Comparison of ENCODE assay signal across 17 cellular contexts in the genomic region with DNA sequence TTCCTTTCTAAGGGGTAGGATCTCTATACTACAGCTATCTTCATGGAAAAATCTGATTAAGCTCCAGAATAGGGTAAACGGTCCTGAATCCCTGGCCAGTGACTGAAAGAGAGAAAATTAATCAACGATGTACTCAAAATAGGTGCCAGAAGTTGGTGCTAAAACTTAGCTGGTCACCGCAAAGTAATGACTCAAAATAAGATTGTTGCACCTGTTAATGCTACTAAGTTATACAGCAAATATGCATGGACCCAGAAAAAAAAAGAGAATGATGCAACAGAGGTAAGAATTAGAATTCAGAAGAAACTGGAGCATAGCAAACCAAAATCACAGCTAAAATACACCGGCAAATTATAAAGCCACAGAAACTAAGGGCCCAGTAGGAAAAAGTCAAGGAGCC.
DNase-seq lines count a peak whose midpoint lies in the region; ATAC-seq and TF ChIP-seq lines count a peak whose summit lies in the region.
"Had no signal": no experiment of that assay in that cellular context is flagged by ENCODE, and none has a peak within 500 bp of the region (broad histone marks: within the 10 kb centered on the region; RNA-seq: fewer than 3 reads in every experiment).

No MANE protein-coding gene starts in this region.

- H3K4me3 ChIP-seq in brain microvascular endothelial cell (ENCODE audit: low read depth, low read length) (no peak overlapping the region), SJCRH30 (no peak overlapping the region)
- H3K4me3 ChIP-seq: left lung, ovary, thyroid gland had no signal

- H3K27me3 ChIP-seq in brain microvascular endothelial cell (replicated peaks) = no peaks in the 10 kb centered on the region
- no peaks in the 10 kb centered on the region for H3K27me3 ChIP-seq in SJCRH30
- H3K27me3 ChIP-seq: left lung, ovary, thyroid gland had no signal

- ATAC-seq in GM19023 (IDR thresholded peaks at IDR 0.05; ENCODE audit: unreplicated experiment) = peak; percentile 67
- ATAC-seq in GM21717 (IDR thresholded peaks at IDR 0.05; ENCODE audit: unreplicated experiment) = peak; percentile 80
- peak; percentile 51 for ATAC-seq in HG03060 (IDR thresholded peaks at IDR 0.05; ENCODE audit: low read depth, unreplicated experiment)
- ATAC-seq: activated CD8-positive, alpha-beta T cell treated with anti-CD3 and anti-CD28 coated beads, Interleukin-2, amount 10 ng/mL, durations not matched to agents 7 days and 5 days; left lung had no signal

- no peaks in the 10 kb centered on the region for H3K4me1 ChIP-seq in SJCRH30
- H3K4me1 ChIP-seq: left lung, thyroid gland had no signal

- H3K4me1 Mint-ChIP-seq in nephron progenitor cell = peaks cover 15% of the 10 kb centered on the region
- H3K4me1 Mint-ChIP-seq: central memory CD8-positive, alpha-beta T cell; IgD-negative memory B cell had no signal

- no peak for TF ChIP-seq CTCF in brain microvascular endothelial cell (IDR thresholded peaks at IDR 0.05; ENCODE audit: low read depth, low read length, missing control alignments)
- no peak for TF ChIP-seq CTCF in nephron progenitor cell (IDR thresholded peaks at IDR 0.05)

- H3K9me3 ChIP-seq in SJCRH30 (replicated peaks) = no peaks in the 10 kb centered on the region
- H3K9me3 ChIP-seq: left lung, ovary, thyroid gland had no signal

- no peak overlapping the region for H3K4me3 Mint-ChIP-seq in nephron progenitor cell
- H3K4me3 Mint-ChIP-seq: activated CD8-positive, alpha-beta T cell treated with anti-CD3 and anti-CD28 coated beads, Interleukin-2, amount 10 ng/mL, durations not matched to agents 7 days and 5 days; central memory CD8-positive, alpha-beta T cell; IgD-negative memory B cell had no signal

- no peaks in the 10 kb centered on the region for H3K9me3 Mint-ChIP-seq in nephron progenitor cell
- H3K9me3 Mint-ChIP-seq: central memory CD8-positive, alpha-beta T cell; IgD-negative memory B cell had no signal

- no peaks in the 10 kb centered on the region for H3K36me3 ChIP-seq in brain microvascular endothelial cell (replicated peaks)
- H3K36me3 ChIP-seq in SJCRH30 = no peaks in the 10 kb centered on the region
- H3K36me3 ChIP-seq: left lung, ovary, thyroid gland had no signal

- H3K27ac ChIP-seq in brain microvascular endothelial cell = no peak overlapping the region
- no peak overlapping the region for H3K27ac ChIP-seq in SJCRH30
- H3K27ac ChIP-seq: left lung, ovary, thyroid gland had no signal

- H3K36me3 Mint-ChIP-seq in nephron progenitor cell (ENCODE audit: low read depth) = no peaks in the 10 kb centered on the region
- H3K36me3 Mint-ChIP-seq: IgD-negative memory B cell had no signal

- H3K27ac Mint-ChIP-seq in nephron progenitor cell = no peak overlapping the region
- H3K27ac Mint-ChIP-seq: activated CD8-positive, alpha-beta T cell treated with anti-CD3 and anti-CD28 coated beads, Interleukin-2, amount 10 ng/mL, durations not matched to agents 7 days and 5 days; IgD-negative memory B cell had no signal

- H3K27me3 Mint-ChIP-seq in nephron progenitor cell (ENCODE audit: low read depth, poor library complexity) = no peaks in the 10 kb centered on the region
- H3K27me3 Mint-ChIP-seq: central memory CD8-positive, alpha-beta T cell had no signal

- in situ Hi-C loops in brain microvascular endothelial cell (cut with HindIII; ENCODE audit: low pct_ligation_motif_present, low sequenced_read_pairs) = no loop called here

- DNase-seq in brain microvascular endothelial cell = no peak
- no peak for DNase-seq in nephron progenitor cell
- DNase-seq in SJCRH30 = no peak
- DNase-seq in NK-92 treated with Interleukin-12 subunit alpha and Interleukin-12 subunit beta, amount 100 ng/mL, for 24 hours (lab: John Stamatoyannopoulos, UW) = no peak
- DNase-seq: activated CD8-positive, alpha-beta T cell treated with anti-CD3 and anti-CD28 coated beads, Interleukin-2, amount 10 ng/mL, durations not matched to agents 7 days and 5 days; DMS 273 treated with DMSO at 0.1 percent for 48 hours; HCEC 1CT; left lung; MV-4-11; NCI-H2107; ovary; thyroid gland had no signal
